8 cellular contexts compared by ENCODE assay signal in the genomic region with DNA sequence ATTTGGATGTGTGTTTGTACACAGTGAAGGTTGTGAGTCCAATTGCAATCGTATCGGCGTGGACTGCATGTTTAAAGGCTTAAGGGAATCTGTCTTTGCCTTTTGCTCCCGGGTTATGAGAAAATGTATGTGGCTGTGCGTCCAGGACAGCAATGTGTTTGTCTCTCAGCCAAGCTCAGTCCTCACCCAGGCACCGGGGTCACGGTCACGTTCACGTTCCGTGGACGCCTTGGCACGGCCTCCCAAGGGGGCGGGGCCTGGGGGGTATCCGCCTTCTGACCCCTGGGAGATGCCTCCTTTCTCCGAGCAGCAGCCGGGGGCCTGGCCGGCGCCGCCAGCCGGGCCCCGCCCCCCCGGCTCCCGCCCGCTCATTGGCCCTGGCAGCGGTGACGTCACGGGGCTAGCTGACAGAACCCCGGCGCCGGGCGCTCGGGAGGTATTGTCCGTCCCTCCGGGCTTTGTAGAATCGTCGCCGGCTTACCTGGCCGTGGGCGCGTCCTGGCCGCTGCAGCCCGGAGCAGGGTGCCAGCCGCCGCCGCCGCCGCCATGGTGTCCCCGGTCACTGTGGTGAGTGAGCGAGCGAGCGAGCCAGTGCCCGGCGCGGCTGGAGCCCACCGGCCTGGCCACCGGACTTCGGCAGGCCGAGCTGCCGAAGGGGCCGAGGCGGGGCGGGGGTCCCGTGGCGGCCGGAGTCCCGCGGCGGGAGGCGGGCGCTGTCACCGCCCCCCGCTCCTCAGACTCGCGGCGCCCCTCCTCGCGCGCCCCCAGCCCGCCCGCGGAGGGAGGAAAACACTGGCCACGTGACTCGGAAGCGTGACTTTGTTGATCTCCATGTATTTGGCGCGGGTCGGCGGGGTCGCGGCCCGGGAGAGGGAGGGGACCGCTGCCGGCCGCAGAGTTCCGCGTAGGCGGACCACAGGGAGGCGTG. TPM values are rescaled to one million over a fixed set of nuclear protein-coding genes. Genes with fewer than 3 reads are reported as not detected.
A peak's percentile ranks its signal among the peaks of the same experiment; 100 is the strongest.
DNase-seq lines count a peak whose midpoint lies in the region; TF ChIP-seq lines count a peak whose summit lies in the region.

A gene with protein sequence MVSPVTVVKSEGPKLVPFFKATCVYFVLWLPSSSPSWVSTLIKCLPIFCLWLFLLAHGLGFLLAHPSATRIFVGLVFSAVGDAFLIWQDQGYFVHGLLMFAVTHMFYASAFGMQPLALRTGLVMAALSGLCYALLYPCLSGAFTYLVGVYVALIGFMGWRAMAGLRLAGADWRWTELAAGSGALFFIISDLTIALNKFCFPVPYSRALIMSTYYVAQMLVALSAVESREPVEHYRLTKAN (plus strand): TSS at position 439 of the 928 bp plus-strand sequence. CDS start 108 bp downstream, at position 547.

- H3K4me3 ChIP-seq in DOHH2 (ENCODE audit: low read length) = peak within 1 kb of the TSS; percentile 79
- peak within 1 kb of the TSS; percentile 79 for H3K4me3 ChIP-seq in SJCRH30
- peak within 1 kb of the TSS; percentile 65 for H3K4me3 ChIP-seq in fibroblast of villous mesenchyme (ENCODE audit: low read depth, low read length)
- peak within 1 kb of the TSS; percentile 85 for H3K4me3 ChIP-seq in neural cell (ENCODE audit: low read length)

- TF ChIP-seq CTCF in DOHH2 (IDR thresholded peaks at IDR 0.05; ENCODE audit: low read depth, low read length, poor library complexity, severe bottlenecking) = no peak
- TF ChIP-seq CTCF in fibroblast of villous mesenchyme (IDR thresholded peaks at IDR 0.05; ENCODE audit: insufficient read depth, low read depth, low read length) = no peak
- TF ChIP-seq CTCF in neural cell (IDR thresholded peaks at IDR 0.05; ENCODE audit: poor library complexity, severe bottlenecking) = no peak

- H3K27me3 Mint-ChIP-seq in stimulated activated naive CD8-positive, alpha-beta T cell treated with anti-CD3 and anti-CD28 coated beads, Interleukin-15, Interleukin-2, amounts not matched to agents 100 ng/mL and 50 ng/mL, for 24 hours = peaks cover 5% of the 10 kb centered on the region

- no peaks in the 10 kb centered on the region for H3K9me3 Mint-ChIP-seq in stimulated activated naive CD8-positive, alpha-beta T cell treated with anti-CD3 and anti-CD28 coated beads, Interleukin-15, Interleukin-2, amounts not matched to agents 100 ng/mL and 50 ng/mL, for 24 hours

- H3K79me2 ChIP-seq in DOHH2 (ENCODE audit: control insufficient read depth, low read length) (no peaks in the 10 kb centered on the region), neural cell (replicated peaks; ENCODE audit: insufficient read depth, low read length) (no peaks in the 10 kb centered on the region)

- H4K20me1 ChIP-seq in DOHH2 (ENCODE audit: control insufficient read depth, insufficient read depth, low read depth, low read length) = no peaks in the 10 kb centered on the region
- H4K20me1 ChIP-seq in neural cell (ENCODE audit: insufficient read depth) = no peaks in the 10 kb centered on the region

- DNase-seq in H4 (ENCODE audit: low spot score) (peak; percentile 70), LoVo (ENCODE audit: low spot score) (peak; percentile 85), SJCRH30 (peak; percentile 93 to 95), fibroblast of villous mesenchyme (ENCODE audit: low read depth) (peak; percentile 74)
- peak; percentile 81 for DNase-seq in activated gamma-delta T cell treated with anti-CD3 and anti-CD28 coated beads, Interleukin-2, amount 50 U/mL, for 16 hours (ENCODE audit: low read depth)

- peak; percentile 38 for TF ChIP-seq RAD21 in neural cell (conservative IDR thresholded peaks at IDR 0.05)

- no peaks in the 10 kb centered on the region for H3F3A ChIP-seq in DOHH2 (ENCODE audit: control insufficient read depth, insufficient read depth)
- no peaks in the 10 kb centered on the region for H3F3A ChIP-seq in neural cell (ENCODE audit: insufficient read depth, low read length, poor library complexity, severe bottlenecking)

- peak within 1 kb of the TSS; percentile 87 for H3K9ac ChIP-seq in neural cell (ENCODE audit: low read length)

- peak within 1 kb of the TSS; percentile 55 for H3K27ac Mint-ChIP-seq in stimulated activated naive CD8-positive, alpha-beta T cell treated with anti-CD3 and anti-CD28 coated beads, Interleukin-15, Interleukin-2, amounts not matched to agents 100 ng/mL and 50 ng/mL, for 24 hours

- peaks cover 15% of the 10 kb centered on the region for H3K4me1 ChIP-seq in DOHH2 (ENCODE audit: control insufficient read depth, low read length)
- H3K4me1 ChIP-seq in SJCRH30 = peaks cover 40% of the 10 kb centered on the region

- peak within 1 kb of the TSS; percentile 79 for H3K4me3 Mint-ChIP-seq in stimulated activated naive CD8-positive, alpha-beta T cell treated with anti-CD3 and anti-CD28 coated beads, Interleukin-15, Interleukin-2, amounts not matched to agents 100 ng/mL and 50 ng/mL, for 24 hours

- H3K4me1 Mint-ChIP-seq in stimulated activated naive CD8-positive, alpha-beta T cell treated with anti-CD3 and anti-CD28 coated beads, Interleukin-15, Interleukin-2, amounts not matched to agents 100 ng/mL and 50 ng/mL, for 24 hours (ENCODE audit: low read depth) = peaks cover 16% of the 10 kb centered on the region

- H3K4me2 ChIP-seq in DOHH2 (ENCODE audit: low read length) = peak within 1 kb of the TSS; percentile 83
- peak within 1 kb of the TSS; percentile 62 for H3K4me2 ChIP-seq in neural cell (ENCODE audit: low read length)

- no peaks in the 10 kb centered on the region for H3K36me3 ChIP-seq in DOHH2 (ENCODE audit: control insufficient read depth, low read length)
- H3K36me3 ChIP-seq in SJCRH30 = no peaks in the 10 kb centered on the region
- H3K36me3 ChIP-seq in neural cell (ENCODE audit: insufficient read depth, low read length) = no peaks in the 10 kb centered on the region

- H3K36me3 Mint-ChIP-seq in stimulated activated naive CD8-positive, alpha-beta T cell treated with anti-CD3 and anti-CD28 coated beads, Interleukin-15, Interleukin-2, amounts not matched to agents 100 ng/mL and 50 ng/mL, for 24 hours (ENCODE audit: low read depth) = peaks cover 3% of the 10 kb centered on the region

- TF ChIP-seq EP300 in neural cell (conservative IDR thresholded peaks at IDR 0.05; ENCODE audit: poor library complexity, severe bottlenecking) = peak; percentile 11

- H3K9me2 ChIP-seq in DOHH2 (replicated peaks; ENCODE audit: control insufficient read depth, low read length) (no peaks in the 10 kb centered on the region), neural cell (ENCODE audit: insufficient read depth, low read length) (no peaks in the 10 kb centered on the region)

- H3K9me3 ChIP-seq in DOHH2 (ENCODE audit: control insufficient read depth, insufficient read depth, low read length) = no peaks in the 10 kb centered on the region
- no peaks in the 10 kb centered on the region for H3K9me3 ChIP-seq in SJCRH30 (replicated peaks)
- no peaks in the 10 kb centered on the region for H3K9me3 ChIP-seq in neural cell (ENCODE audit: low read length)

- peak within 1 kb of the TSS; percentile 83 for H2AFZ ChIP-seq in neural cell (ENCODE audit: low read depth, low read length)

- H3K27me3 ChIP-seq in DOHH2 (ENCODE audit: control insufficient read depth, low read length) (peaks cover 32% of the 10 kb centered on the region), SJCRH30 (no peaks in the 10 kb centered on the region), neural cell (ENCODE audit: insufficient read depth, low read depth, low read length) (no peaks in the 10 kb centered on the region)

- H3K27ac ChIP-seq in DOHH2 (ENCODE audit: low read depth, low read length) (no peak within 1 kb of the TSS), SJCRH30 (peak within 1 kb of the TSS; percentile 90), neural cell (ENCODE audit: low read length) (peak within 1 kb of the TSS; percentile 54)

TF ChIP-seq in neural cell, 6 proteins besides CTCF, POLR2A, EP300 and RAD21:
- no peak for TF ChIP-seq TAF1 (IDR thresholded peaks at IDR 0.05; ENCODE audit: low read depth)
- TF ChIP-seq, protein P1, sequence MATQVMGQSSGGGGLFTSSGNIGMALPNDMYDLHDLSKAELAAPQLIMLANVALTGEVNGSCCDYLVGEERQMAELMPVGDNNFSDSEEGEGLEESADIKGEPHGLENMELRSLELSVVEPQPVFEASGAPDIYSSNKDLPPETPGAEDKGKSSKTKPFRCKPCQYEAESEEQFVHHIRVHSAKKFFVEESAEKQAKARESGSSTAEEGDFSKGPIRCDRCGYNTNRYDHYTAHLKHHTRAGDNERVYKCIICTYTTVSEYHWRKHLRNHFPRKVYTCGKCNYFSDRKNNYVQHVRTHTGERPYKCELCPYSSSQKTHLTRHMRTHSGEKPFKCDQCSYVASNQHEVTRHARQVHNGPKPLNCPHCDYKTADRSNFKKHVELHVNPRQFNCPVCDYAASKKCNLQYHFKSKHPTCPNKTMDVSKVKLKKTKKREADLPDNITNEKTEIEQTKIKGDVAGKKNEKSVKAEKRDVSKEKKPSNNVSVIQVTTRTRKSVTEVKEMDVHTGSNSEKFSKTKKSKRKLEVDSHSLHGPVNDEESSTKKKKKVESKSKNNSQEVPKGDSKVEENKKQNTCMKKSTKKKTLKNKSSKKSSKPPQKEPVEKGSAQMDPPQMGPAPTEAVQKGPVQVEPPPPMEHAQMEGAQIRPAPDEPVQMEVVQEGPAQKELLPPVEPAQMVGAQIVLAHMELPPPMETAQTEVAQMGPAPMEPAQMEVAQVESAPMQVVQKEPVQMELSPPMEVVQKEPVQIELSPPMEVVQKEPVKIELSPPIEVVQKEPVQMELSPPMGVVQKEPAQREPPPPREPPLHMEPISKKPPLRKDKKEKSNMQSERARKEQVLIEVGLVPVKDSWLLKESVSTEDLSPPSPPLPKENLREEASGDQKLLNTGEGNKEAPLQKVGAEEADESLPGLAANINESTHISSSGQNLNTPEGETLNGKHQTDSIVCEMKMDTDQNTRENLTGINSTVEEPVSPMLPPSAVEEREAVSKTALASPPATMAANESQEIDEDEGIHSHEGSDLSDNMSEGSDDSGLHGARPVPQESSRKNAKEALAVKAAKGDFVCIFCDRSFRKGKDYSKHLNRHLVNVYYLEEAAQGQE (IDR thresholded peaks at IDR 0.05; ENCODE audit: borderline replicate concordance) = peak; percentile 73
- no peak for TF ChIP-seq EZH2 (IDR thresholded peaks at IDR 0.05; ENCODE audit: borderline replicate concordance, insufficient read depth, low read length, poor library complexity, severe bottlenecking)
- TF ChIP-seq MXI1 (conservative IDR thresholded peaks at IDR 0.05; ENCODE audit: poor library complexity, severe bottlenecking) = peak; percentile 93
- no peak for TF ChIP-seq SMC3 (conservative IDR thresholded peaks at IDR 0.05; ENCODE audit: poor library complexity)
- TF ChIP-seq POLR2AphosphoS5 (IDR thresholded peaks at IDR 0.05) = peak; percentile 84

RNA-seq across cellular contexts. Expression of the gene that starts here (rescaled TPM):
- total RNA-seq in H4 (2014; rRNA removed; shearing (Covaris generic)) = 3.5 and 3.8 TPM in 2 replicates
- 5.4 and 5.8 TPM in 2 replicates for total RNA-seq in SJCRH30 (2014; rRNA removed; shearing (Covaris generic))
- 0.32 and 0.43 TPM in 2 replicates for total RNA-seq in fibroblast of villous mesenchyme
- polyA plus RNA-seq in neural cell = 3.3 and 4.4 TPM in 2 replicates
- 7.8 and 8.8 TPM in 2 replicates for polyA minus RNA-seq in neural cell

Comparison
In these comparisons a context has a peak if more than half of its experiments do, and no peak if none do; other contexts are left out.
1. Peak in DNase-seq and H3K4me3 ChIP-seq in fibroblast of villous mesenchyme; RNA of the gene not detected or under 1 TPM.